ENCODE assay signal across 8 cellular contexts in genomic region chr1:156748670-156749428, GRCh38. TPM values are rescaled to one million over a fixed set of nuclear protein-coding genes. Genes with fewer than 3 reads are reported as not detected.
DNase-seq lines count a peak whose midpoint lies in the region; ATAC-seq, FAIRE-seq and TF ChIP-seq lines count a peak whose summit lies in the region.

No MANE protein-coding gene starts in this region.

- no peak for TF ChIP-seq CTCF in GM06990 (IDR thresholded peaks at IDR 0.05; ENCODE audit: insufficient read depth, low read length, poor library complexity, severe bottlenecking)
- no peak for TF ChIP-seq CTCF in astrocyte (IDR thresholded peaks at IDR 0.05; ENCODE audit: insufficient read depth, low read depth, low read length)

- H3K4me1 Mint-ChIP-seq in astrocyte (ENCODE audit: low read depth, unreplicated experiment) (peaks cover 43% of the 10 kb centered on the region), immature natural killer cell (peaks cover 67 to 70% of the 10 kb centered on the region in 2 donors)
- peaks cover 51 to 64% of the 10 kb centered on the region in 2 donors for H3K4me1 Mint-ChIP-seq in stimulated activated naive B cell treated with anti-CD40 and anti-IgM and Interleukin-4, amounts not matched to agents 10 μg/mL and 1 μg/mL and 100 μg/mL, for 72 hours

- H3K36me3 Mint-ChIP-seq in astrocyte (ENCODE audit: low read depth, unreplicated experiment) (peaks cover 4% of the 10 kb centered on the region), immature natural killer cell (peaks cover 0 to 4% (median 4%) of the 10 kb centered on the region in 3 donors)
- peaks cover 35 to 61% of the 10 kb centered on the region in 2 donors for H3K36me3 Mint-ChIP-seq in stimulated activated naive B cell treated with anti-CD40 and anti-IgM and Interleukin-4, amounts not matched to agents 10 μg/mL and 1 μg/mL and 100 μg/mL, for 72 hours

- DNase-seq in GM06990 (ENCODE audit: extremely low read depth, insufficient read length) (no peak), MV-4-11 (lab: John Stamatoyannopoulos, UW) (peak; percentile 46), astrocyte (ENCODE audit: low read depth) (no peak), immature natural killer cell (no peak), NCI-H526 treated with DMSO at 0.1 percent for 48 hours (lab: John Stamatoyannopoulos, UW) (no peak)
- no peak for DNase-seq in stimulated activated naive B cell treated with anti-CD40 and anti-IgM and Interleukin-4, amounts not matched to agents 10 μg/mL and 1 μg/mL and 100 μg/mL, for 72 hours

- H3K36me3 ChIP-seq in GM06990 (ENCODE audit: control insufficient read depth, insufficient read depth, low read length) (peaks cover 5% of the 10 kb centered on the region), astrocyte (ENCODE audit: insufficient read depth, low read length) (peaks cover 4% of the 10 kb centered on the region)

- H3K4me3 ChIP-seq in GM06990 (replicated peaks; ENCODE audit: low read depth, low read length), result peak overlapping the region; percentile 93
- peak overlapping the region; percentile 86 for H3K4me3 ChIP-seq in astrocyte (ENCODE audit: insufficient read depth, low read depth, low read length)

- no peaks in the 10 kb centered on the region for H3K9me3 ChIP-seq in astrocyte (ENCODE audit: insufficient read depth, low read depth, low read length)

- peak overlapping the region; percentile 99 for H3K4me2 ChIP-seq in astrocyte (ENCODE audit: low read length)

- no peaks in the 10 kb centered on the region for H3K9me3 Mint-ChIP-seq in astrocyte (ENCODE audit: unreplicated experiment)
- no peaks in the 10 kb centered on the region for H3K9me3 Mint-ChIP-seq in immature natural killer cell
- no peaks in the 10 kb centered on the region for H3K9me3 Mint-ChIP-seq in stimulated activated naive B cell treated with anti-CD40 and anti-IgM and Interleukin-4, amounts not matched to agents 10 μg/mL and 1 μg/mL and 100 μg/mL, for 72 hours

- H3K27ac ChIP-seq in astrocyte (ENCODE audit: low read depth, low read length), result peak overlapping the region; percentile 100

- H3K27me3 Mint-ChIP-seq in astrocyte (ENCODE audit: low read depth, unreplicated experiment), result no peaks in the 10 kb centered on the region
- H3K27me3 Mint-ChIP-seq in immature natural killer cell (ENCODE audit: low read depth in 3 of 3), result peaks cover 6 to 10% (median 8%) of the 10 kb centered on the region in 3 donors
- H3K27me3 Mint-ChIP-seq in stimulated activated naive B cell treated with anti-CD40 and anti-IgM and Interleukin-4, amounts not matched to agents 10 μg/mL and 1 μg/mL and 100 μg/mL, for 72 hours, result no peaks in the 10 kb centered on the region

- FAIRE-seq in astrocyte (lab: Jason Lieb, UNC), result no peak

- H3K4me1 ChIP-seq in astrocyte (ENCODE audit: insufficient read depth, low read length), result peaks cover 56% of the 10 kb centered on the region

- no peak overlapping the region for H2AFZ ChIP-seq in astrocyte (ENCODE audit: low read depth, low read length)

- H3K4me3 Mint-ChIP-seq in astrocyte (ENCODE audit: unreplicated experiment), result peak overlapping the region; percentile 97
- H3K4me3 Mint-ChIP-seq in immature natural killer cell, result peak overlapping the region; percentile 87 to 97 (median 93)
- H3K4me3 Mint-ChIP-seq in stimulated activated naive B cell treated with anti-CD40 and anti-IgM and Interleukin-4, amounts not matched to agents 10 μg/mL and 1 μg/mL and 100 μg/mL, for 72 hours, result peak overlapping the region; percentile 79 to 92

- H3K79me2 ChIP-seq in astrocyte (ENCODE audit: insufficient read depth, low read length), result peaks cover 84% of the 10 kb centered on the region

- H4K20me1 ChIP-seq in astrocyte (ENCODE audit: insufficient read depth, low read length), result no peaks in the 10 kb centered on the region

- ATAC-seq in stimulated activated naive B cell treated with anti-CD40 and anti-IgM and Interleukin-4, amounts not matched to agents 10 μg/mL and 1 μg/mL and 100 μg/mL, for 72 hours (replicated peaks), result no peak
- ATAC-seq in HG03469 (IDR thresholded peaks at IDR 0.05; ENCODE audit: unreplicated experiment) (no peak), GM18867 (IDR thresholded peaks at IDR 0.05; ENCODE audit: unreplicated experiment) (no peak)

- peak overlapping the region; percentile 91 for H3K27ac Mint-ChIP-seq in astrocyte (ENCODE audit: unreplicated experiment)
- peak overlapping the region; percentile 91 to 97 (median 95) for H3K27ac Mint-ChIP-seq in immature natural killer cell
- H3K27ac Mint-ChIP-seq in stimulated activated naive B cell treated with anti-CD40 and anti-IgM and Interleukin-4, amounts not matched to agents 10 μg/mL and 1 μg/mL and 100 μg/mL, for 72 hours, result peak overlapping the region; percentile 94

- H3K9ac ChIP-seq in astrocyte (ENCODE audit: low read length), result peak overlapping the region; percentile 91

- H3K27me3 ChIP-seq in GM06990 (replicated peaks; ENCODE audit: control insufficient read depth, insufficient read depth, low read length) (no peaks in the 10 kb centered on the region), astrocyte (ENCODE audit: insufficient read depth, low read length) (no peaks in the 10 kb centered on the region)

RNA-seq across cellular contexts. Expression of gene HDGF, which starts 2.6 kb away (rescaled TPM):
- total RNA-seq in astrocyte, result 179 and 190 TPM in 2 replicates
- polyA plus RNA-seq in immature natural killer cell, result 10 to 100 TPM; 27.5 to 35.4 (median 32.4) TPM

RNA-seq across cellular contexts. Expression of gene MRPL24, which starts 8.0 kb away (rescaled TPM):
- total RNA-seq in astrocyte, result 37.4 and 46.5 TPM in 2 replicates
- 100 to 1,000 TPM in 1 of 3 donors, 10 to 100 TPM in 2; 75.4 to 126 (median 88.2) TPM for polyA plus RNA-seq in immature natural killer cell

RNA-seq across cellular contexts. Expression of gene PRCC, which starts 18.5 kb away (rescaled TPM):
- total RNA-seq in astrocyte, result 75.5 and 78.3 TPM in 2 replicates
- 10 to 100 TPM; 25.9 to 55.6 (median 32.8) TPM for polyA plus RNA-seq in immature natural killer cell

RNA-seq across cellular contexts. Expression of gene ISG20L2, which starts 20.3 kb away (rescaled TPM):
- total RNA-seq in astrocyte, result 30.1 and 33.4 TPM in 2 replicates
- 10 to 100 TPM in 2 of 3 donors, 1 to 10 TPM in 1; 9.3 to 34.1 (median 15.8) TPM for polyA plus RNA-seq in immature natural killer cell

RNA-seq across cellular contexts. Expression of gene METTL25B, which starts 20.6 kb away (rescaled TPM):
- total RNA-seq in astrocyte, result 9.9 and 11.1 TPM in 2 replicates
- 1 to 10 TPM; 4.1 to 6.3 (median 4.4) TPM for polyA plus RNA-seq in immature natural killer cell
